ENCODE assay signal across 1 cellular context in genomic region chr10:43689007-43689491, GRCh38.
TF ChIP-seq lines count a peak whose summit lies in the region.

No MANE protein-coding gene starts in this region.

TF ChIP-seq in K562, 482 proteins besides CTCF, POLR2A, EP300 and RAD21:
- TF ChIP-seq PCBP1 (IDR thresholded peaks at IDR 0.05; ENCODE audit: low read depth, low read length, poor library complexity, severe bottlenecking), result peak; percentile 2
- no peak for TF ChIP-seq CBFA2T2 (conservative IDR thresholded peaks at IDR 0.05)
